1 cellular context compared by ENCODE assay signal in the genomic region with DNA sequence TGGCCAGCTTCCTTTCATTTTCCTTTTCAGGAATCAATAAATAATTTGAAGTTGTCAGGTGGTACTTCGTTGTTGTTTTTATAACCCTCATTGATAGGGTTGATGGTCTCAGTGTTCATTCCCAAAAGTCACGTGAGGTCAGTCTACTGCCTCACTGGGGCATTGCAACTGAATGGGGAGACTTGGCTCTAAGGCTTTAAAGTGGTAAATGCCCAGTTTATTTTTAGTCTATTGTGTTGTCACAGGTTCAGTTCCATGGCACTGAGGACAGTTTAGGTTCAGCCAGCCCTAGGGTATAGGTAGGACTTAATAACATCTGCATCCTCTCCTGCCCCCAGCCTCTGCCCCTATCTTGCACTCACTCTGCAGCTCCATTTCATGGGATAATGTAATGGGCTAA.
TF ChIP-seq lines count a peak whose summit lies in the region.

No MANE protein-coding gene starts in this region.

TF ChIP-seq in H1, 55 proteins besides CTCF, POLR2A, EP300 and RAD21:
- TF ChIP-seq CTBP2 (IDR thresholded peaks at IDR 0.05; ENCODE audit: borderline replicate concordance, insufficient read depth, insufficient read length, low read length): no peak
